ENCODE assay signal across 8 cellular contexts in genomic region chr22:36528795-36529718, GRCh38. TPM values are rescaled to one million over a fixed set of nuclear protein-coding genes. Genes with fewer than 3 reads are reported as not detected.
DNase-seq lines count a peak whose midpoint lies in the region; ATAC-seq lines count a peak whose summit lies in the region.

TSS of gene EIF3D (minus strand) at chr22:36529166. CDS start at chr22:36526121, 3,045 bp downstream.

- no peaks in the 10 kb centered on the region for H3K27me3 ChIP-seq in rectal smooth muscle tissue (ENCODE audit: control insufficient read depth, insufficient read depth, low read length)
- no peaks in the 10 kb centered on the region for H3K27me3 ChIP-seq in aorta (ENCODE audit: control insufficient read depth in 1 of 2, insufficient read depth in 2 of 2, low read length in 1 of 2)

- peak within 1 kb of the TSS; percentile 97 for H3K27ac ChIP-seq in rectal smooth muscle tissue (ENCODE audit: low read depth, low read length)
- peak within 1 kb of the TSS; percentile 20 to 86 for H3K27ac ChIP-seq in aorta (ENCODE audit: low read depth in 1 of 2, low read length in 2 of 2)

- DNase-seq in NCI-H2081 (lab: John Stamatoyannopoulos, UW): peak; percentile 96 to 99
- peak; percentile 98 for DNase-seq in T1000 (lab: John Stamatoyannopoulos, UW)
- peak; percentile 100 for DNase-seq in astrocyte of the hippocampus (ENCODE audit: low read depth, low spot score)
- DNase-seq in hepatic stellate cell (ENCODE audit: low spot score): peak; percentile 91
- peak; percentile 99 for DNase-seq in aorta

- peak within 1 kb of the TSS; percentile 94 for H3K4me3 ChIP-seq in rectal smooth muscle tissue (ENCODE audit: low read length)
- peak within 1 kb of the TSS; percentile 85 to 88 for H3K4me3 ChIP-seq in aorta (ENCODE audit: low read length in 2 of 2)

- H3K9me3 ChIP-seq in aorta (ENCODE audit: control insufficient read depth, low read length): no peaks in the 10 kb centered on the region

- H3K4me1 ChIP-seq in rectal smooth muscle tissue (ENCODE audit: control insufficient read depth, insufficient read depth, low read length) (no peaks in the 10 kb centered on the region), aorta (ENCODE audit: control insufficient read depth in 1 of 2, insufficient read depth in 2 of 2, low read length in 2 of 2) (no peaks in the 10 kb centered on the region)

- peak; percentile 68 for ATAC-seq in GM18508 (IDR thresholded peaks at IDR 0.05; ENCODE audit: insufficient read depth, unreplicated experiment)
- peak; percentile 94 for ATAC-seq in HG03025 (IDR thresholded peaks at IDR 0.05; ENCODE audit: low FRiP score, unreplicated experiment)
- peak; percentile 98 for ATAC-seq in aorta (ENCODE audit: low FRiP score)

- WGBS in aorta, 2 donors: 0% methylated on average over 77 to 82 of the region's 82 CpGs

- H3K9ac ChIP-seq in rectal smooth muscle tissue (ENCODE audit: low read length): peak within 1 kb of the TSS; percentile 96

- intact Hi-C loops in aorta (cut with DNase I): loop anchor here in 1 of 2 donors (5.0 kb wide), 1 partner anchor 992 kb away; no protein-coding TSS in a partner anchor

- H3K36me3 ChIP-seq in rectal smooth muscle tissue (ENCODE audit: control insufficient read depth, insufficient read depth, low read length): peaks cover 20% of the 10 kb centered on the region
- peaks cover 3 to 11% of the 10 kb centered on the region in 2 donors for H3K36me3 ChIP-seq in aorta (ENCODE audit: control insufficient read depth in 1 of 2, insufficient read depth in 2 of 2, low read length in 1 of 2)

RNA-seq across cellular contexts. Expression of gene EIF3D, which starts in this region (rescaled TPM):
- total RNA-seq in aorta: 100 to 1,000 TPM; 122 to 146 TPM
- 100 to 1,000 TPM; 157 to 236 TPM for polyA plus RNA-seq in aorta

Comparison
In these comparisons a context has a peak if more than half of its experiments do, and no peak if none do; other contexts are left out.
1. Peak in every context shown above with its lines: DNase-seq, ATAC-seq, H3K4me3 ChIP-seq and H3K27ac ChIP-seq.